2 cellular contexts compared by ENCODE assay signal in the genomic region with DNA sequence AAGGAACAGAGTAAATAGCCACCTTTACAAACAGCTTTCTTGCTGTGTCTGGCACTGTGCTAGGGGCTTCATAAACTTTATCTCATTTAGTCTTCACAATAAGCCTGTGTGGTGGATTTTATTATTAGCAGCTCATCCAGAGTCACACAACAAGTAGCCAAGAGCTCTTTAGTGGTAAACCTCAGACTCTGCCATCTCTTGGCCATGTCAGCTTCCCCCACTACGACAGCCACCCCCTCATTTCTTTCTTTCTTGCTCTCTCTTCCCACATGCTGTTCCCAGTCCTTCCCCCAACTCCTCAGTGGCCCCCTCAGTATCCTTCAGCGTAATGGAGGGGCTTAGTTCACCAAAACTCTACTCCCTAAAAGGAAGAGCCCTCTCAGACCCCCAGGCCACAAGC.
A peak's percentile ranks its signal among the peaks of the same experiment; 100 is the strongest.
TF ChIP-seq lines count a peak whose summit lies in the region.

No MANE protein-coding gene starts in this region.

TF ChIP-seq in K562, 482 proteins besides CTCF, POLR2A, EP300 and RAD21:
- TF ChIP-seq EGR1 (conservative IDR thresholded peaks at IDR 0.05) (peak; percentile 56), NFATC3 (IDR thresholded peaks at IDR 0.05) (no peak)

TF ChIP-seq in WTC11, 78 proteins besides CTCF, POLR2A, EP300 and RAD21:
- TF ChIP-seq, protein P1, sequence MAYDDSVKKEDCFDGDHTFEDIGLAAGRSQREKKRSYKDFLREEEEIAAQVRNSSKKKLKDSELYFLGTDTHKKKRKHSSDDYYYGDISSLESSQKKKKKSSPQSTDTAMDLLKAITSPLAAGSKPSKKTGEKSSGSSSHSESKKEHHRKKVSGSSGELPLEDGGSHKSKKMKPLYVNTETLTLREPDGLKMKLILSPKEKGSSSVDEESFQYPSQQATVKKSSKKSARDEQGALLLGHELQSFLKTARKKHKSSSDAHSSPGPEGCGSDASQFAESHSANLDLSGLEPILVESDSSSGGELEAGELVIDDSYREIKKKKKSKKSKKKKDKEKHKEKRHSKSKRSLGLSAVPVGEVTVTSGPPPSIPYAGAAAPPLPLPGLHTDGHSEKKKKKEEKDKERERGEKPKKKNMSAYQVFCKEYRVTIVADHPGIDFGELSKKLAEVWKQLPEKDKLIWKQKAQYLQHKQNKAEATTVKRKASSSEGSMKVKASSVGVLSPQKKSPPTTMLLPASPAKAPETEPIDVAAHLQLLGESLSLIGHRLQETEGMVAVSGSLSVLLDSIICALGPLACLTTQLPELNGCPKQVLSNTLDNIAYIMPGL (CRISPR knock-in tag; IDR thresholded peaks at IDR 0.05), result no peak
- TF ChIP-seq, protein P2, sequence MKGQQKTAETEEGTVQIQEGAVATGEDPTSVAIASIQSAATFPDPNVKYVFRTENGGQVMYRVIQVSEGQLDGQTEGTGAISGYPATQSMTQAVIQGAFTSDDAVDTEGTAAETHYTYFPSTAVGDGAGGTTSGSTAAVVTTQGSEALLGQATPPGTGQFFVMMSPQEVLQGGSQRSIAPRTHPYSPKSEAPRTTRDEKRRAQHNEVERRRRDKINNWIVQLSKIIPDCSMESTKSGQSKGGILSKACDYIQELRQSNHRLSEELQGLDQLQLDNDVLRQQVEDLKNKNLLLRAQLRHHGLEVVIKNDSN (CRISPR knock-in tag; IDR thresholded peaks at IDR 0.05), result no peak
- TF ChIP-seq, protein P3, sequence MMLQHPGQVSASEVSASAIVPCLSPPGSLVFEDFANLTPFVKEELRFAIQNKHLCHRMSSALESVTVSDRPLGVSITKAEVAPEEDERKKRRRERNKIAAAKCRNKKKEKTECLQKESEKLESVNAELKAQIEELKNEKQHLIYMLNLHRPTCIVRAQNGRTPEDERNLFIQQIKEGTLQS (CRISPR knock-in tag; conservative IDR thresholded peaks at IDR 0.05), result no peak
- no peak for TF ChIP-seq SMAD3 (CRISPR knock-in tag; IDR thresholded peaks at IDR 0.05; ENCODE audit: borderline replicate concordance)
- TF ChIP-seq, protein P4, sequence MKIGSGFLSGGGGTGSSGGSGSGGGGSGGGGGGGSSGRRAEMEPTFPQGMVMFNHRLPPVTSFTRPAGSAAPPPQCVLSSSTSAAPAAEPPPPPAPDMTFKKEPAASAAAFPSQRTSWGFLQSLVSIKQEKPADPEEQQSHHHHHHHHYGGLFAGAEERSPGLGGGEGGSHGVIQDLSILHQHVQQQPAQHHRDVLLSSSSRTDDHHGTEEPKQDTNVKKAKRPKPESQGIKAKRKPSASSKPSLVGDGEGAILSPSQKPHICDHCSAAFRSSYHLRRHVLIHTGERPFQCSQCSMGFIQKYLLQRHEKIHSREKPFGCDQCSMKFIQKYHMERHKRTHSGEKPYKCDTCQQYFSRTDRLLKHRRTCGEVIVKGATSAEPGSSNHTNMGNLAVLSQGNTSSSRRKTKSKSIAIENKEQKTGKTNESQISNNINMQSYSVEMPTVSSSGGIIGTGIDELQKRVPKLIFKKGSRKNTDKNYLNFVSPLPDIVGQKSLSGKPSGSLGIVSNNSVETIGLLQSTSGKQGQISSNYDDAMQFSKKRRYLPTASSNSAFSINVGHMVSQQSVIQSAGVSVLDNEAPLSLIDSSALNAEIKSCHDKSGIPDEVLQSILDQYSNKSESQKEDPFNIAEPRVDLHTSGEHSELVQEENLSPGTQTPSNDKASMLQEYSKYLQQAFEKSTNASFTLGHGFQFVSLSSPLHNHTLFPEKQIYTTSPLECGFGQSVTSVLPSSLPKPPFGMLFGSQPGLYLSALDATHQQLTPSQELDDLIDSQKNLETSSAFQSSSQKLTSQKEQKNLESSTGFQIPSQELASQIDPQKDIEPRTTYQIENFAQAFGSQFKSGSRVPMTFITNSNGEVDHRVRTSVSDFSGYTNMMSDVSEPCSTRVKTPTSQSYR (CRISPR knock-in tag; IDR thresholded peaks at IDR 0.05), result no peak
- TF ChIP-seq, protein P5, sequence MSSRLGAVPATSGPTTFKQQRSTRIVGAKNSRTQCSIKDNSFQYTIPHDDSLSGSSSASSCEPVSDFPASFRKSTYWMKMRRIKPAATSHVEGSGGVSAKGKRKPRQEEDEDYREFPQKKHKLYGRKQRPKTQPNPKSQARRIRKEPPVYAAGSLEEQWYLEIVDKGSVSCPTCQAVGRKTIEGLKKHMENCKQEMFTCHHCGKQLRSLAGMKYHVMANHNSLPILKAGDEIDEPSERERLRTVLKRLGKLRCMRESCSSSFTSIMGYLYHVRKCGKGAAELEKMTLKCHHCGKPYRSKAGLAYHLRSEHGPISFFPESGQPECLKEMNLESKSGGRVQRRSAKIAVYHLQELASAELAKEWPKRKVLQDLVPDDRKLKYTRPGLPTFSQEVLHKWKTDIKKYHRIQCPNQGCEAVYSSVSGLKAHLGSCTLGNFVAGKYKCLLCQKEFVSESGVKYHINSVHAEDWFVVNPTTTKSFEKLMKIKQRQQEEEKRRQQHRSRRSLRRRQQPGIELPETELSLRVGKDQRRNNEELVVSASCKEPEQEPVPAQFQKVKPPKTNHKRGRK (CRISPR knock-in tag; IDR thresholded peaks at IDR 0.05; ENCODE audit: borderline replicate concordance), result no peak
TF ChIP-seq in WTC11: peak in this region for 0.
